In the genomic region with DNA sequence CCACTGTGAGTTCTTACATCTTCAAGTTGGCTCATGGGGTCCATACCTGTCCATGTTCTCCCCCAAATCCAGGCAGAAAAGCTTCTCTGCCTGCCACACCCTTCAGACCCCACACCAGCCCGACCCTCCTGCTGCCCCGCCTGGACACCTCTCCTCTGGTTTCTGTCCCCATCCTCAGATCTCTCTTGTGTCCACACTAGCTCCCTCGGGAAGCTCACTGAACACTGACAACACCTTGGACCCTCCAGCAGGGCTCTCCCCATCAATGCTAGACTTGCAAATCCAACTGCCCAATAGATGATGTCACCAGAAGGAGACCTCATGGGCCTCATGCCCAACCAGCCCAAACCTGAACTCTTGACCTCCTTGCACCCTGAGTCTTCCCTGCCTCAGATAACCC, we compare ENCODE assay signal across 1 cellular context.
TF ChIP-seq lines count a peak whose summit lies in the region.

No MANE protein-coding gene starts in this region.

TF ChIP-seq in IMR-90, 13 proteins besides CTCF, POLR2A, EP300 and RAD21:
- TF ChIP-seq MXI1 (IDR thresholded peaks at IDR 0.05; ENCODE audit: borderline replicate concordance, low read depth, low read length) = no peak
- no peak for TF ChIP-seq CEBPB (IDR thresholded peaks at IDR 0.05; ENCODE audit: low read depth, low read length)
- TF ChIP-seq ELK1 (IDR thresholded peaks at IDR 0.05; ENCODE audit: borderline replicate concordance, low read depth, low read length) = no peak
- no peak for TF ChIP-seq RFX5 (IDR thresholded peaks at IDR 0.05; ENCODE audit: low read depth, low read length)
- no peak for TF ChIP-seq BHLHE40 (IDR thresholded peaks at IDR 0.05; ENCODE audit: low read depth, low read length)
- TF ChIP-seq FOS (IDR thresholded peaks at IDR 0.05; ENCODE audit: low read depth, low read length) = no peak
- TF ChIP-seq SMC3 (IDR thresholded peaks at IDR 0.05; ENCODE audit: low read depth, low read length) = no peak
- no peak for TF ChIP-seq RCOR1 (IDR thresholded peaks at IDR 0.05; ENCODE audit: insufficient replicate concordance, low read length)
- no peak for TF ChIP-seq USF2 (IDR thresholded peaks at IDR 0.05; ENCODE audit: low read depth, low read length)
- no peak for TF ChIP-seq MAFK (IDR thresholded peaks at IDR 0.05; ENCODE audit: low read depth, low read length)
- TF ChIP-seq NFE2L2 (IDR thresholded peaks at IDR 0.05; ENCODE audit: low read depth, low read length) = no peak
- TF ChIP-seq CHD1 (IDR thresholded peaks at IDR 0.05; ENCODE audit: low read depth, low read length) = no peak
- no peak for TF ChIP-seq MAZ (IDR thresholded peaks at IDR 0.05; ENCODE audit: borderline replicate concordance, low read depth, low read length)
